18 cellular contexts compared by ENCODE assay signal in the genomic region with DNA sequence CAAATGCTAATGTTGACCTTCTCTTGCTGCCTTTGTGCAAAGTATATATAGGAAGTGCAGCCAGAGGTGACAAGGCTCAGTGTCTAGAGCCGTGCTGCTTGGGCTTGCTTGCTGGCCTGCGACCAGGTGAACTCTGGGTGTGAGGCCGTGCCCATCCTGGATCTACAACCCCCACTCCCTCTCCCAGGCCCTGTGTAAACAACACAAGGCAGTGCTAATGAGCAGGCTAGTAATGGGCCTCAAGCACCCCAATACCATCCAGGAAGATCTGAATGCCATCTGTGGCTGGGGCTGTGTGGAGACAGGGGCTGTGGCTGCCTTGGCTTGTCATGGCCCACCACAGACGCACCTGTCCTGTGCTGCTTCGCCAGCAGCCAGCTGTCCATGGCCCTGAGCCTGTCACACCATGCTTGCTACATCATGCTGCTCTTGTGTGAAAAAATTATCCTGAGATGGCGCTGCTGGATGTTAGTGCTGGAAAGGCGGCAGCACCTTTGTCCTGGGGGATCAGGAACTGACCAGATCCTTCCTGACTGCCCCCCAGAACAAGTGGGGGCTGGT.
"Had no signal": no experiment of that assay in that cellular context is flagged by ENCODE, and none has a peak within 500 bp of the region (broad histone marks: within the 10 kb centered on the region; RNA-seq: fewer than 3 reads in every experiment).

No MANE protein-coding gene starts in this region.

- DNase-seq: activated CD4-positive, alpha-beta T cell treated with anti-CD3 and anti-CD28 coated beads, Interleukin-2, amount 50 U/mL, for 4 hours; activated effector memory CD4-positive, alpha-beta T cell treated with anti-CD3 and anti-CD28 coated beads, Interleukin-2, amount 50 U/mL, for 16 hours; activated naive CD4-positive, alpha-beta T cell treated with anti-CD3 and anti-CD28 coated beads, Interleukin-2, amount 50 U/mL, for 16 hours; activated T-cell treated with anti-CD3 and anti-CD28 coated beads, Interleukin-2, amount 50 U/mL, for 72 hours; aorta; brain microvascular endothelial cell; central memory CD4-positive, alpha-beta T cell; endodermal cell; foreskin fibroblast; retina; stimulated activated CD4-positive, alpha-beta T cell treated with anti-CD3 and anti-CD28 coated beads, Interleukin-12 subunit alpha, Interleukin-12 subunit beta, amount 100 ng/mL, for 4 hours; stimulated activated CD4-positive, alpha-beta T cell treated with anti-CD3 and anti-CD28 coated beads, Interleukin-1b, Interleukin-23, amount 100 ng/mL, for 48 hours; stimulated activated CD8-positive, alpha-beta memory T cell treated with anti-CD3 and anti-CD28 coated beads, Interleukin-4, amount 100 ng/mL, for 48 hours; stimulated activated naive CD4-positive, alpha-beta T cell treated with Interleukin-2 at 50 U/mL for 16 hours; tibial artery had no signal

- H3K4me3 ChIP-seq: hepatocyte, tibial artery had no signal

- ATAC-seq: activated T-cell treated with anti-CD3 and anti-CD28 coated beads, Interleukin-2, amount 50 U/mL, for 72 hours; natural killer cell treated with Interleukin-12 subunit alpha and Interleukin-12 subunit beta and Interleukin-15 and Interleukin-18, amount 100 ng/mL, for 72 hours had no signal

- H3K27ac ChIP-seq: brain microvascular endothelial cell, epithelial cell of prostate, hepatocyte, tibial artery had no signal

- H3K27me3 ChIP-seq: brain microvascular endothelial cell, hepatocyte had no signal

- H3K36me3 ChIP-seq: brain microvascular endothelial cell, tibial artery had no signal

- H3K9me3 ChIP-seq: tibial artery had no signal
